Comparison of ENCODE assay signal across 21 cellular contexts in the genomic region with DNA sequence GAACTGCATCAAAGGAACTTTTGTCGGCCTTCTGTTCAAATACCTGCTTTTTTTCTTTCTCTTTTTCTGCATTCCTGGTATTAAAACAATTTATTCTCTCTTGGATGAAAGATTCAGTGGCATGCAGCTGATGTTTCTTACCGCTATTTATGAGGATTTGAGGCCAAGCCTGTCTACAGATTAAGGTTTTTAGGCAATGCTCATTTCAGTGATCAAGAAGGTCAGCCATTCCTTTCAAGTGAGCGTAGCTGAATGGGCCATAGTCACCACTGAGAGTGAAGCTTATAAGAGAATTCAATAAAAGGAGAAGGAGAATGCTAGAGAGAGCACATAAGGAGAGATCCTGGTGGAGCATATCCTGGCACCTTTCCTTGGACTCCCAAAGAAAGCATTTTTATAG.
"Had no signal": no experiment of that assay in that cellular context is flagged by ENCODE, and none has a peak within 500 bp of the region (broad histone marks: within the 10 kb centered on the region; RNA-seq: fewer than 3 reads in every experiment).

No MANE protein-coding gene starts in this region.

- H3K27me3 Mint-ChIP-seq: IgD-negative memory B cell had no signal

- H3K27ac Mint-ChIP-seq: IgD-negative memory B cell had no signal

- ATAC-seq: K562 had no signal

- DNase-seq: Kasumi-1, MM.1S, NCI-H1105, NCI-H1417, NCI-H146, NCI-H1694 treated with DMSO at 0.1 percent for 48 hours, NCI-H1930, NCI-H2081, NCI-H2107, NCI-H2227 treated with DMSO at 0.1 percent for 48 hours, NCI-H524, NCI-H526 treated with DMSO at 0.1 percent for 48 hours, NCI-H774, SHP77, SK-N-SH had no signal

- H3K4me3 Mint-ChIP-seq: IgD-negative memory B cell had no signal

- H3K9ac ChIP-seq: KMS-11, SK-N-SH had no signal

- H3K9me3 ChIP-seq: SK-N-SH had no signal

- H3K36me3 Mint-ChIP-seq: IgD-negative memory B cell had no signal

- H3K27ac ChIP-seq: HL-60, KMS-11, RWPE1 had no signal

- FAIRE-seq: HTR-8/SVneo, K562 had no signal

- H3K4me1 Mint-ChIP-seq: IgD-negative memory B cell had no signal

- H3K4me2 ChIP-seq: KMS-11, SK-N-SH had no signal

- H3K4me3 ChIP-seq: K562 had no signal
